In genomic region chr5:43043400-43043756, GRCh38 we compare ENCODE assay signal across 8 cellular contexts. TPM values are rescaled to one million over a fixed set of nuclear protein-coding genes. Genes with fewer than 3 reads are reported as not detected.
DNase-seq lines count a peak whose midpoint lies in the region; ATAC-seq, FAIRE-seq and TF ChIP-seq lines count a peak whose summit lies in the region.

No MANE protein-coding gene starts in this region.

- WGBS in sigmoid colon, 2 donors = 6 to 11% methylated on average over 7 of the region's 7 CpGs

- H3K79me2 ChIP-seq in SU-DHL-6 (ENCODE audit: insufficient read depth, low read length) = no peaks in the 10 kb centered on the region; the same call in 1 of the 2 replicates

- TF ChIP-seq EP300 in sigmoid colon (IDR thresholded peaks at IDR 0.05) = no peak

- DNase-seq in fibroblast of pulmonary artery (ENCODE audit: low read depth) (no peak), sigmoid colon (no peak), nucleus accumbens (lab: John Stamatoyannopoulos, UW) (no peak), GM12891 (ENCODE audit: insufficient read length, low spot score) (no peak), dermis blood vessel endothelial cell (no peak)

- no peaks in the 10 kb centered on the region for H4K20me1 ChIP-seq in SU-DHL-6 (ENCODE audit: low read depth, low read length)

- H3K27ac ChIP-seq in SU-DHL-6 (ENCODE audit: low read depth, low read length) (peak overlapping the region; percentile 94), sigmoid colon (peak overlapping the region; percentile 89 to 92 (median 89))

- peaks cover 0 to 34% (median 22%) of the 10 kb centered on the region in 4 donors for H3K4me1 ChIP-seq in sigmoid colon

- ATAC-seq in GM18517 (IDR thresholded peaks at IDR 0.05; ENCODE audit: unreplicated experiment) (peak; percentile 1), GM19324 (IDR thresholded peaks at IDR 0.05; ENCODE audit: low FRiP score, unreplicated experiment) (no peak)

- no peaks in the 10 kb centered on the region for H3K9me2 ChIP-seq in SU-DHL-6 (replicated peaks; ENCODE audit: insufficient read depth, low read length)

- H3K27me3 ChIP-seq in SU-DHL-6 (ENCODE audit: low read length) (no peaks in the 10 kb centered on the region), sigmoid colon (peaks cover 2 to 60% (median 23%) of the 10 kb centered on the region in 3 donors)

- peaks cover 27% of the 10 kb centered on the region for H3F3A ChIP-seq in SU-DHL-6 (ENCODE audit: insufficient read depth)

- FAIRE-seq in GM12891 (lab: Jason Lieb, UNC) = no peak

- H3K4me3 ChIP-seq in SU-DHL-6 (ENCODE audit: insufficient read depth, low read length, poor library complexity, severe bottlenecking) (peak overlapping the region; percentile 53), fibroblast of pulmonary artery (replicated peaks; ENCODE audit: low read depth, low read length) (peak overlapping the region; percentile 71), sigmoid colon (peak overlapping the region; percentile 60 to 67 (median 64))

- no peaks in the 10 kb centered on the region for H3K9me3 ChIP-seq in SU-DHL-6 (ENCODE audit: insufficient read depth, low read length)
- H3K9me3 ChIP-seq in sigmoid colon = no peaks in the 10 kb centered on the region

- H3K36me3 ChIP-seq in SU-DHL-6 (ENCODE audit: low read length) (no peaks in the 10 kb centered on the region), sigmoid colon (no peaks in the 10 kb centered on the region)

- peak overlapping the region; percentile 69 for H3K9ac ChIP-seq in SU-DHL-6 (ENCODE audit: low read length)

- TF ChIP-seq POLR2A in sigmoid colon (IDR thresholded peaks at IDR 0.05) = no peak
- TF ChIP-seq POLR2A in GM12891 (IDR thresholded peaks at IDR 0.05; ENCODE audit: low read depth, low read length) = no peak

- H3K4me2 ChIP-seq in SU-DHL-6 (ENCODE audit: low read depth, low read length, poor library complexity, severe bottlenecking) = peak overlapping the region; percentile 67

- TF ChIP-seq CTCF in SU-DHL-6 (IDR thresholded peaks at IDR 0.05; ENCODE audit: insufficient read depth, low read length, poor library complexity, severe bottlenecking) (no peak), fibroblast of pulmonary artery (IDR thresholded peaks at IDR 0.05; ENCODE audit: low read length, missing control alignments) (no peak), sigmoid colon (IDR thresholded peaks at IDR 0.05) (no peak)

- intact Hi-C loops in sigmoid colon (cut with DNase I) = loop anchor here (5.0 kb wide), 3 partner anchors 36 to 136 kb away; no protein-coding TSS in a partner anchor

- H2AFZ ChIP-seq in SU-DHL-6 (ENCODE audit: low read depth, low read length, severe bottlenecking) = peak overlapping the region; percentile 77

TF ChIP-seq in GM12891, 5 proteins besides CTCF, POLR2A, EP300 and RAD21:
- TF ChIP-seq SPI1 (IDR thresholded peaks at IDR 0.05; ENCODE audit: low read depth, low read length) (no peak), TAF1 (IDR thresholded peaks at IDR 0.05; ENCODE audit: low read depth, low read length) (no peak), PAX5 (IDR thresholded peaks at IDR 0.05; ENCODE audit: insufficient read depth, low read length, severe bottlenecking) (no peak), POLR2AphosphoS5 (IDR thresholded peaks at IDR 0.05; ENCODE audit: low read depth, low read length) (no peak), POU2F2 (IDR thresholded peaks at IDR 0.05; ENCODE audit: low read depth, low read length) (no peak)

RNA-seq across cellular contexts. Expression of gene ANXA2R, which starts 3.3 kb away (rescaled TPM):
- total RNA-seq in sigmoid colon (1 to 10 TPM; 1.8 to 4.4 (median 3.7) TPM), dermis blood vessel endothelial cell (7.7 and 7.8 TPM in 2 replicates)
- 10 to 100 TPM in 1 of 3 donors, 1 to 10 TPM in 1, under 1 TPM in 1; 0.69 to 12.4 (median 1.8) TPM for polyA plus RNA-seq in sigmoid colon
- polyA plus RNA-seq in GM12891 (2012; ENCODE audit: low read depth, missing spikeins) = 2.3 TPM
